ENCODE assay signal across 14 cellular contexts in genomic region chrX:13816899-13817298, GRCh38. TPM values are rescaled to one million over a fixed set of nuclear protein-coding genes. Genes with fewer than 3 reads are reported as not detected.
DNase-seq lines count a peak whose midpoint lies in the region; ATAC-seq and TF ChIP-seq lines count a peak whose summit lies in the region.
"Had no signal": no experiment of that assay in that cellular context is flagged by ENCODE, and none has a peak within 500 bp of the region (broad histone marks: within the 10 kb centered on the region; RNA-seq: fewer than 3 reads in every experiment).

Gene GPM6B, minus strand, starts transcription at chrX:13817093. Its CDS starts 189 bp downstream, at chrX:13816904.

- H3K79me2 ChIP-seq in trophoblast cell (ENCODE audit: control insufficient read depth, insufficient read depth, low read length, poor library complexity) = no peaks in the 10 kb centered on the region

- H2BK5ac ChIP-seq in trophoblast cell (ENCODE audit: low read depth, low read length, poor library complexity) = no peak within 1 kb of the TSS

- no peaks in the 10 kb centered on the region for H3K79me1 ChIP-seq in trophoblast cell (ENCODE audit: low read length)

- TF ChIP-seq CTCF in GM20000 (IDR thresholded peaks at IDR 0.05; ENCODE audit: extremely low read depth, missing control alignments) = no peak

- POLR2A ChIA-PET in HEK293T (lab: Yijun Ruan, JAX) = no interaction called here

- H4K91ac ChIP-seq in trophoblast cell (ENCODE audit: low read depth, low read length) = no peak within 1 kb of the TSS

- H3K9ac ChIP-seq in trophoblast cell (ENCODE audit: low read length) = no peak within 1 kb of the TSS

- H4K8ac ChIP-seq in trophoblast cell (ENCODE audit: low read depth, low read length) = no peak within 1 kb of the TSS

- H3K4me3 ChIP-seq in right cardiac atrium (ENCODE audit: low read length) (no peak within 1 kb of the TSS), trophoblast cell (ENCODE audit: low read depth, low read length) (no peak within 1 kb of the TSS)
- H3K4me3 ChIP-seq: PC-9 had no signal

- H3K4me2 ChIP-seq in trophoblast cell (ENCODE audit: low read length) = no peak within 1 kb of the TSS
- H3K4me2 ChIP-seq: PC-9 had no signal

- no peak within 1 kb of the TSS for H3K27ac ChIP-seq in right cardiac atrium (ENCODE audit: low read length)
- no peak within 1 kb of the TSS for H3K27ac ChIP-seq in trophoblast cell (ENCODE audit: low read depth, low read length)
- H3K27ac ChIP-seq: 22Rv1, PC-9 had no signal

- H3K9me3 ChIP-seq in right cardiac atrium (ENCODE audit: control insufficient read depth, low read length) = no peaks in the 10 kb centered on the region
- no peaks in the 10 kb centered on the region for H3K9me3 ChIP-seq in trophoblast cell (ENCODE audit: insufficient read depth, low read depth, low read length)

- no peak for ATAC-seq in right cardiac atrium
- ATAC-seq in Right ventricle myocardium superior (ENCODE audit: poor library complexity) = no peak
- ATAC-seq: left ventricle myocardium superior had no signal

- H3K36me3 ChIP-seq in trophoblast cell (ENCODE audit: control insufficient read depth in 1 of 2, insufficient read depth in 2 of 2, low read length in 2 of 2) = no peaks in the 10 kb centered on the region

- H4K12ac ChIP-seq in trophoblast cell (ENCODE audit: low read depth, low read length) = no peak within 1 kb of the TSS

- 29% methylated on average over 11 of the region's 11 CpGs for WGBS in right cardiac atrium
- no CpG with 5 or more reads among the region's 11 CpGs for WGBS in trophoblast cell (ENCODE audit: extremely low coverage, insufficient coverage, insufficient read length)

- no peak within 1 kb of the TSS for H3K18ac ChIP-seq in trophoblast cell (ENCODE audit: low read length)

- H3K23ac ChIP-seq in trophoblast cell (ENCODE audit: low read length) = no peak within 1 kb of the TSS

- H3K4ac ChIP-seq in trophoblast cell (ENCODE audit: low read depth, low read length) = no peak within 1 kb of the TSS

- H2BK120ac ChIP-seq in trophoblast cell (ENCODE audit: insufficient read depth, low read length, poor library complexity) = no peak within 1 kb of the TSS

- no peaks in the 10 kb centered on the region for H3K4me1 ChIP-seq in right cardiac atrium (ENCODE audit: control insufficient read depth, insufficient read depth, low read length)
- no peaks in the 10 kb centered on the region for H3K4me1 ChIP-seq in trophoblast cell (ENCODE audit: control insufficient read depth in 1 of 2, insufficient read depth in 2 of 2, low read length in 2 of 2)

- H3K27me3 ChIP-seq in right cardiac atrium (ENCODE audit: control insufficient read depth, insufficient read depth) (no peaks in the 10 kb centered on the region), trophoblast cell (ENCODE audit: insufficient read depth, low read length) (no peaks in the 10 kb centered on the region)

- CTCF ChIA-PET in HEK293T (lab: Yijun Ruan, JAX) = no interaction called here

- H2AFZ ChIP-seq in trophoblast cell (ENCODE audit: insufficient read depth, low read length, poor library complexity) = no peak within 1 kb of the TSS
- H2AFZ ChIP-seq: PC-9 had no signal

- H2BK12ac ChIP-seq in trophoblast cell (ENCODE audit: low read length) = no peak within 1 kb of the TSS

- H3K14ac ChIP-seq in trophoblast cell (ENCODE audit: low read length) = no peak within 1 kb of the TSS

- intact Hi-C loops in right cardiac atrium (cut with DNase I) = no loop called here
- intact Hi-C loops in Right ventricle myocardium superior (cut with DNase I) = no loop called here
- intact Hi-C loops in head of caudate nucleus (cut with DNase I) = no loop called here

- H2AK5ac ChIP-seq in trophoblast cell (ENCODE audit: low read length) = no peak within 1 kb of the TSS

- DNase-seq in right cardiac atrium = no peak
- no peak for DNase-seq in Right ventricle myocardium superior
- peak; percentile 35 to 79 (median 60) for DNase-seq in head of caudate nucleus
- DNase-seq in occipital lobe (lab: John Stamatoyannopoulos, UW) = peak; percentile 27
- no peak for DNase-seq in HEK293T (ENCODE audit: extremely low spot score)
- DNase-seq in epidermal melanocyte (ENCODE audit: insufficient read length, low spot score) = no peak
- DNase-seq in trophoblast cell = no peak
- DNase-seq in GM20000 (ENCODE audit: low spot score) = no peak
- DNase-seq: activated gamma-delta T cell treated with Interleukin-2 at 50 U/mL for 16 hours, COR-L47, foreskin melanocyte, left ventricle myocardium superior, PC-9 had no signal

TF ChIP-seq in HEK293T, 16 proteins besides CTCF, POLR2A, EP300 and RAD21:
- TF ChIP-seq CTBP1 (IDR thresholded peaks at IDR 0.05; ENCODE audit: borderline replicate concordance) (no peak), FOXK2 (IDR thresholded peaks at IDR 0.05) (no peak), TARDBP (IDR thresholded peaks at IDR 0.05) (no peak), ELF4 (IDR thresholded peaks at IDR 0.05) (no peak), SUZ12 (IDR thresholded peaks at IDR 0.05) (no peak), L3MBTL2 (conservative IDR thresholded peaks at IDR 0.05) (no peak), ARNT (IDR thresholded peaks at IDR 0.05) (no peak), NFRKB (IDR thresholded peaks at IDR 0.05) (no peak), PKNOX1 (IDR thresholded peaks at IDR 0.05) (no peak), SP1 (IDR thresholded peaks at IDR 0.05) (no peak), HDGF (IDR thresholded peaks at IDR 0.05; ENCODE audit: borderline replicate concordance) (no peak), ZNF384 (IDR thresholded peaks at IDR 0.05) (no peak)

RNA-seq across cellular contexts. Expression of gene GPM6B, which starts in this region (rescaled TPM):
- total RNA-seq in right cardiac atrium = 10 to 100 TPM; 12.0 to 16.4 (median 14.0) TPM
- 11.0 TPM for polyA plus RNA-seq in right cardiac atrium
- 5.3 TPM for total RNA-seq in Right ventricle myocardium superior
- 418 TPM for total RNA-seq in occipital lobe
- 1.8 TPM in 2 replicates for polyA plus RNA-seq in trophoblast cell (2013)
- total RNA-seq: PC-9 had no signal

Comparison
In these comparisons a context has a peak if more than half of its experiments do, and no peak if none do; other contexts are left out.
1. RNA of gene GPM6B (total RNA-seq): 418 TPM in occipital lobe (single experiment); 12.0 to 16.4 TPM in right cardiac atrium and 5.3 TPM in Right ventricle myocardium superior (single experiment); every median in the first group is over 10 times any median in the second.
2. DNase-seq: peak in head of caudate nucleus (42 of 42) and occipital lobe (single experiment); none in right cardiac atrium (0 of 3), Right ventricle myocardium superior (single experiment), HEK293T (single experiment), epidermal melanocyte (single experiment), trophoblast cell (0 of 2) and GM20000 (single experiment).